ENCODE assay signal across 17 cellular contexts in genomic region chr1:83694449-83694848, GRCh38.
DNase-seq lines count a peak whose midpoint lies in the region; FAIRE-seq and TF ChIP-seq lines count a peak whose summit lies in the region.
"Had no signal": no experiment of that assay in that cellular context is flagged by ENCODE, and none has a peak within 500 bp of the region (broad histone marks: within the 10 kb centered on the region; RNA-seq: fewer than 3 reads in every experiment).

No MANE protein-coding gene starts in this region.

- H3K9me3 ChIP-seq in HUES64 (ENCODE audit: insufficient read depth, low read depth, low read length), result peaks cover 7% of the 10 kb centered on the region
- H3K9me3 ChIP-seq in H1 (ENCODE audit: insufficient read depth in 2 of 2, low read depth in 1 of 2, low read length in 1 of 2), result no peaks in the 10 kb centered on the region; a peak in 1 of 4 replicates
- no peaks in the 10 kb centered on the region for H3K9me3 ChIP-seq in neuronal stem cell (replicated peaks in 1 of 2; ENCODE audit: control insufficient read depth in 2 of 2, insufficient read depth in 1 of 2, low read depth in 1 of 2, low read length in 2 of 2)

- CTCF ChIA-PET in H1 (lab: Charles Lee; ENCODE audit: partially characterized antibody) (interaction anchor here (1.2 kb wide), 1 partner anchor 10 kb away, joined by 6 read pairs; no protein-coding TSS in a partner anchor), Calu3 (lab: Charles Lee) (no interaction called here)

- peak overlapping the region; percentile 72; the same call in 1 of the 2 replicates for H2BK5ac ChIP-seq in H1 (ENCODE audit: low read depth, low read length)
- no peak overlapping the region for H2BK5ac ChIP-seq in neuronal stem cell (ENCODE audit: low read length)

- TF ChIP-seq RAD21 in H1 (IDR thresholded peaks at IDR 0.05 in 1 of 2, conservative IDR thresholded peaks at IDR 0.05 in 1 of 2; ENCODE audit: low read depth in 2 of 2, low read length in 2 of 2), result no peak

- H2BK120ac ChIP-seq in H1 (replicated peaks; ENCODE audit: low read depth, low read length), result peak overlapping the region; percentile 45
- H2BK120ac ChIP-seq in neuronal stem cell (ENCODE audit: low read depth, low read length), result no peak overlapping the region

- H3K23me2 ChIP-seq in H1 (ENCODE audit: low read depth, low read length), result 0 out of 2 replicates have a peak, but pooled peaks cover 1% of the 10 kb centered on the region

- no peak overlapping the region for H4K8ac ChIP-seq in H1 (ENCODE audit: extremely low read depth, insufficient read depth, low read length)
- no peak overlapping the region for H4K8ac ChIP-seq in neuronal stem cell (ENCODE audit: low read depth, low read length)

- no TSS peak for BruUV-seq in Calu3 (replicated peaks; lab: Mats Ljungman, UMichigan)

- peaks cover 17% of the 10 kb centered on the region for H3K27me3 Mint-ChIP-seq in Calu3 (ENCODE audit: unreplicated experiment)
- H3K27me3 Mint-ChIP-seq: stimulated activated naive CD8-positive, alpha-beta T cell treated with anti-CD3 and anti-CD28 coated beads, Interleukin-15, Interleukin-2, amounts not matched to agents 100 ng/mL and 50 ng/mL, for 24 hours had no signal

- H3K27ac ChIP-seq in HUES64 (ENCODE audit: low read depth, low read length), result peak overlapping the region; percentile 88
- H3K27ac ChIP-seq in H1 (ENCODE audit: low read depth, low read length), result no peak overlapping the region
- H3K27ac ChIP-seq in neuronal stem cell (replicated peaks; ENCODE audit: low read length), result peak overlapping the region; percentile 70
- H3K27ac ChIP-seq: RWPE1, spleen, tibial nerve had no signal

- H3K36me3 Mint-ChIP-seq in Calu3 (ENCODE audit: insufficient read depth, unreplicated experiment), result no peaks in the 10 kb centered on the region

- H3K79me1 ChIP-seq in H1 (ENCODE audit: low read depth, low read length) (no peaks in the 10 kb centered on the region), neuronal stem cell (ENCODE audit: low read depth, low read length) (no peaks in the 10 kb centered on the region)

- no peaks in the 10 kb centered on the region for H3K36me3 ChIP-seq in HUES64 (ENCODE audit: insufficient read depth, low read length)
- H3K36me3 ChIP-seq in H1 (ENCODE audit: control insufficient read depth in 2 of 4, insufficient read depth in 4 of 4, low read length in 3 of 4), result no peaks in the 10 kb centered on the region
- no peaks in the 10 kb centered on the region for H3K36me3 ChIP-seq in neuronal stem cell (replicated peaks in 1 of 2; ENCODE audit: control insufficient read depth in 2 of 2, insufficient read depth in 2 of 2, low read length in 2 of 2)
- H3K36me3 ChIP-seq: spleen, tibial nerve had no signal

- no peak overlapping the region for H3K14ac ChIP-seq in H1 (ENCODE audit: insufficient read length)
- H3K14ac ChIP-seq in neuronal stem cell (ENCODE audit: low read length), result no peak overlapping the region

- H3K4me3 Mint-ChIP-seq in Calu3 (ENCODE audit: low read depth, unreplicated experiment), result no peak overlapping the region

- no peak overlapping the region for H4K91ac ChIP-seq in H1 (replicated peaks; ENCODE audit: insufficient read length, low read length)
- H4K91ac ChIP-seq in neuronal stem cell (ENCODE audit: low read depth, low read length, poor library complexity), result no peak overlapping the region

- H2AFZ ChIP-seq in H1 (ENCODE audit: low read length), result no peak overlapping the region
- H2AFZ ChIP-seq in neuronal stem cell (ENCODE audit: low read length), result peak overlapping the region; percentile 71

- FAIRE-seq in H1 (lab: Jason Lieb, UNC), result no peak

- no peak for TF ChIP-seq EP300 in H1 (IDR thresholded peaks at IDR 0.05; ENCODE audit: borderline replicate concordance in 1 of 2, low read depth in 2 of 2, low read length in 2 of 2)

- no peak overlapping the region for H3K56ac ChIP-seq in H1 (replicated peaks; ENCODE audit: insufficient read length, low read depth, low read length)

- H3K9me3 Mint-ChIP-seq in Calu3 (ENCODE audit: low read depth, unreplicated experiment), result no peaks in the 10 kb centered on the region

- H3K4me3 ChIP-seq in HUES64 (ENCODE audit: low read length), result no peak overlapping the region
- no peak overlapping the region for H3K4me3 ChIP-seq in H1 (ENCODE audit: extremely low read depth in 1 of 4, insufficient read depth in 2 of 4, low read depth in 3 of 4, low read length in 4 of 4)
- peak overlapping the region in 1 of 2 donors; percentile 33 for H3K4me3 ChIP-seq in neuronal stem cell (ENCODE audit: low read length in 2 of 2)

- H2AK5ac ChIP-seq in H1 (ENCODE audit: low read depth, low read length) (no peak overlapping the region), neuronal stem cell (ENCODE audit: low read depth, low read length) (no peak overlapping the region)

- H3K79me2 ChIP-seq in H1 (ENCODE audit: control insufficient read depth in 1 of 2, insufficient read depth in 2 of 2, low read length in 2 of 2), result no peaks in the 10 kb centered on the region

- H2BK12ac ChIP-seq in H1 (ENCODE audit: low read depth, low read length) (peak overlapping the region; percentile 85), neuronal stem cell (ENCODE audit: low read length) (no peak overlapping the region)

- H3K9ac ChIP-seq in HUES64 (ENCODE audit: low read depth, low read length) (no peak overlapping the region), H1 (replicated peaks in 1 of 4; ENCODE audit: extremely low read depth in 1 of 4, low read depth in 3 of 4, low read length in 3 of 4) (no peak overlapping the region), neuronal stem cell (ENCODE audit: low read depth, low read length, poor library complexity) (no peak overlapping the region)

- H3K4me1 ChIP-seq in HUES64 (ENCODE audit: insufficient read depth, low read length), result peaks cover 66% of the 10 kb centered on the region
- peaks cover 17 to 36% (median 30%) of the 10 kb centered on the region in 4 experiments for H3K4me1 ChIP-seq in H1 (replicated peaks in 1 of 4; ENCODE audit: control insufficient read depth in 3 of 4, insufficient read depth in 4 of 4, low read length in 3 of 4)
- H3K4me1 ChIP-seq in neuronal stem cell (ENCODE audit: control insufficient read depth in 2 of 2, insufficient read depth in 1 of 2, low read depth in 1 of 2, low read length in 2 of 2), result peaks cover 21 to 27% of the 10 kb centered on the region in 2 donors

- H3K18ac ChIP-seq in H1 (ENCODE audit: extremely low read depth, low read length) (peak overlapping the region; percentile 39; the same call in 1 of the 2 replicates), neuronal stem cell (ENCODE audit: low read length) (no peak overlapping the region)

- no peak overlapping the region for H3K23ac ChIP-seq in H1 (ENCODE audit: insufficient read length)
- H3K23ac ChIP-seq in neuronal stem cell (ENCODE audit: low read depth, low read length, poor library complexity), result no peak overlapping the region

- H4K5ac ChIP-seq in H1 (ENCODE audit: insufficient read length, low read depth, low read length), result no peak overlapping the region

- intact Hi-C loops in Calu3 (cut with micrococcal nuclease; ENCODE audit: unreplicated experiment), result no loop called here

- in situ Hi-C loops in G401 (cut with HindIII; ENCODE audit: low sequenced_read_pairs), result no loop called here

- peaks cover 8% of the 10 kb centered on the region for H3K4me1 Mint-ChIP-seq in Calu3 (ENCODE audit: low read depth, unreplicated experiment)

- H2BK20ac ChIP-seq in H1 (ENCODE audit: low read length), result 0 out of 2 replicates have a peak overlapping the region, but pooled peaks have one; percentile 41

- H3K27ac Mint-ChIP-seq in Calu3 (ENCODE audit: unreplicated experiment), result no peak overlapping the region
- H3K27ac Mint-ChIP-seq: activated naive CD8-positive, alpha-beta T cell; stimulated activated naive CD8-positive, alpha-beta T cell treated with anti-CD3 and anti-CD28 coated beads, Interleukin-15, Interleukin-2, amounts not matched to agents 100 ng/mL and 50 ng/mL, for 24 hours had no signal

- H3K4ac ChIP-seq in H1 (replicated peaks; ENCODE audit: insufficient read length, low read depth, low read length) (no peak overlapping the region), neuronal stem cell (ENCODE audit: low read length) (no peak overlapping the region)

- no peak for TF ChIP-seq CTCF in H1 (IDR thresholded peaks at IDR 0.05; ENCODE audit: control extremely low read depth in 1 of 3, insufficient read depth in 1 of 3, low read depth in 1 of 3, low read length in 3 of 3)
- no peak for TF ChIP-seq CTCF in Calu3 (IDR thresholded peaks at IDR 0.05; ENCODE audit: unreplicated experiment)

- H3K4me2 ChIP-seq in H1 (ENCODE audit: insufficient read depth in 1 of 2, low read depth in 2 of 2, low read length in 2 of 2), result peak overlapping the region in 1 of 2 experiments; percentile 67; a peak in 1 of 4 replicates
- no peak overlapping the region for H3K4me2 ChIP-seq in neuronal stem cell (ENCODE audit: insufficient read depth, low read length, poor library complexity, severe bottlenecking)

- TF ChIP-seq POLR2A in H1 (IDR thresholded peaks at IDR 0.05; ENCODE audit: control extremely low read depth in 1 of 2, low read depth in 2 of 2, low read length in 2 of 2), result no peak
- TF ChIP-seq POLR2A in erythroblast (IDR thresholded peaks at IDR 0.05; ENCODE audit: low read length), result no peak

- POLR2A ChIA-PET in H1 (lab: Charles Lee; ENCODE audit: partially characterized antibody), result interaction anchor here (1.3 kb wide), 1 partner anchor 22 kb away, joined by 4 read pairs; no protein-coding TSS in a partner anchor

- no peaks in the 10 kb centered on the region for H4K20me1 ChIP-seq in H1 (replicated peaks in 1 of 2; ENCODE audit: control insufficient read depth in 1 of 2, insufficient read depth in 2 of 2, low read length in 2 of 2)

- H2BK15ac ChIP-seq in H1 (ENCODE audit: low read length), result no peak overlapping the region
- no peak overlapping the region for H2BK15ac ChIP-seq in neuronal stem cell (ENCODE audit: low read length)

- H3K27me3 ChIP-seq in HUES64 (ENCODE audit: insufficient read depth, low read length) (no peaks in the 10 kb centered on the region), H1 (replicated peaks in 1 of 4; ENCODE audit: control insufficient read depth in 3 of 4, extremely low read depth in 1 of 4, insufficient read depth in 3 of 4, low read length in 3 of 4) (no peaks in the 10 kb centered on the region), neuronal stem cell (ENCODE audit: control insufficient read depth in 3 of 3, insufficient read depth in 3 of 3, low read depth in 1 of 3, low read length in 3 of 3) (no peaks in the 10 kb centered on the region)
- H3K27me3 ChIP-seq: tibial nerve had no signal

- DNase-seq in NCI-H82 treated with DMSO at 0.1 percent for 48 hours (lab: John Stamatoyannopoulos, UW; ENCODE audit: unreplicated experiment) (peak; percentile 89), H1 (ENCODE audit: low read depth in 1 of 2, low spot score in 2 of 2) (no peak), neuronal stem cell (ENCODE audit: low spot score) (no peak), Calu3 (no peak), G401 (ENCODE audit: low spot score) (no peak), erythroblast (lab: John Stamatoyannopoulos, UW) (no peak)
- DNase-seq: activated CD4-positive, alpha-beta T cell treated with anti-CD3 and anti-CD28 coated beads for 4 hours; AML-193; HCEC 1CT; left ventricle myocardium superior; spleen; stimulated activated CD4-positive, alpha-beta T cell treated with anti-CD3 and anti-CD28 coated beads, Interleukin-4, amount 100 ng/mL, for 24 hours had no signal

TF ChIP-seq in H1, 55 proteins besides CTCF, POLR2A, EP300 and RAD21 (continues in another document):
- no peak for TF ChIP-seq GABPA (IDR thresholded peaks at IDR 0.05; ENCODE audit: borderline replicate concordance, insufficient read depth, low read length)
